Comparison of ENCODE assay signal across 1 cellular context in genomic region chr5:139794067-139794846, GRCh38.
TF ChIP-seq lines count a peak whose summit lies in the region.

No MANE protein-coding gene starts in this region.

TF ChIP-seq in K562, 482 proteins besides CTCF, POLR2A, EP300 and RAD21:
- TF ChIP-seq BCOR (IDR thresholded peaks at IDR 0.05) (0 out of 2 replicates have a peak, but pooled peaks have one; percentile 10), FOSL1 (tag; conservative IDR thresholded peaks at IDR 0.05) (no peak), RBM25 (IDR thresholded peaks at IDR 0.05; ENCODE audit: low read depth, low read length, severe bottlenecking) (peak; percentile 62)
